In the genomic region with DNA sequence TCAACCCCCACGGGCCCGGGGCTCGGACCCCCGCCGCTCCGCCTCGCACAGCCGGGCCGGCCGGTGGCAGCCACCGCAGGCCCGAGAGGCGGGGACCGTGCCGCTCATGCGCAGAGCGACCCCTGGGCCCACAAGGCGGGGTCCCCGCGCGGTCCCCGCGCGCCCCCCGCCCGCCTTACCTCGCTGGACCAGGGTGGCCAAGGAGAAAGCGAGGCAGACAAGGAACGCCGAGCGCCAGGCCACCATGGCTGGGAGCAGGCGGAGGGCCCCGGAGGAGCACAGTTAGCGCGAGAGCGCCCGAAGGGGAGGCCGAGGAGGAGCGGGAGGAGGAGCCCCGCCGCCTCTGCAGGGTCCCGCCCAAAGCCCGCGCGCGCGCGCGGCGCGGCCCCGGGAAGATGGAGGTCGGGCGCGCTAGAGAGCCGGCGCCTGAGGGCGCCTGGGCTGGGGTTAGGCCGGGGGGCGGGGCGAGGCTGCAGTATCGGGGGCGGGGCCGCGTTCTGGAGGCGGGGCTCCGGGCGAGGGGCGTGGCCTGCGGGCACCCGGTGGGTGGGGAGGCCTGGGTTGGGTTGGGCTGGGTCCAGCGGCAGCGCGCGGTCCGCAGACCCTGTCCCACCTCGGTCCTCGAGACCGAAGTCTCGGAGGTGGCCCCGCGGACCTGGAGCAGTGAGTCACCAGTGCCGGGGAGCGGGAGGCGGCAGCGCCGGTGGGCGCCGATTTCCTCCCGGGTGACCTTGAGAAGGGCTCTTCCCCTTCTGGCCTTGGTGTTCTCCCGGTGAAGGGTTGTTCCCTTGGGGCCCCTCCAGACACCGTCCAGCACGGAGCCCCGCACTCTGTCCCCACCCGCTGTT, we compare ENCODE assay signal across 8 cellular contexts. TPM values are rescaled to one million over a fixed set of nuclear protein-coding genes. Genes with fewer than 3 reads are reported as not detected.
DNase-seq lines count a peak whose midpoint lies in the region; ATAC-seq and TF ChIP-seq lines count a peak whose summit lies in the region.

A gene with protein sequence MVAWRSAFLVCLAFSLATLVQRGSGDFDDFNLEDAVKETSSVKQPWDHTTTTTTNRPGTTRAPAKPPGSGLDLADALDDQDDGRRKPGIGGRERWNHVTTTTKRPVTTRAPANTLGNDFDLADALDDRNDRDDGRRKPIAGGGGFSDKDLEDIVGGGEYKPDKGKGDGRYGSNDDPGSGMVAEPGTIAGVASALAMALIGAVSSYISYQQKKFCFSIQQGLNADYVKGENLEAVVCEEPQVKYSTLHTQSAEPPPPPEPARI (minus strand): TSS at position 326 of the 848 bp plus-strand sequence. CDS start 80 bp downstream, at position 246.

- TF ChIP-seq POLR2A in GM15510 (IDR thresholded peaks at IDR 0.05; ENCODE audit: borderline replicate concordance, extremely low read depth, insufficient read length) (peak; percentile 62), prostate gland (IDR thresholded peaks at IDR 0.05) (peak; percentile 23)

- H3K4me1 ChIP-seq in left ventricle myocardium inferior (peaks cover 10% of the 10 kb centered on the region), prostate gland (replicated peaks) (no peaks in the 10 kb centered on the region), upper lobe of right lung (no peaks in the 10 kb centered on the region)

- peak within 1 kb of the TSS; percentile 85 for H3K27ac ChIP-seq in left ventricle myocardium inferior (replicated peaks)
- H3K27ac ChIP-seq in prostate gland: peak within 1 kb of the TSS; percentile 66 to 75
- peak within 1 kb of the TSS; percentile 68 for H3K27ac ChIP-seq in upper lobe of right lung

- no peak for TF ChIP-seq CTCF in left ventricle myocardium inferior (IDR thresholded peaks at IDR 0.05; ENCODE audit: borderline replicate concordance)
- TF ChIP-seq CTCF in prostate gland (IDR thresholded peaks at IDR 0.05): no peak
- no peak for TF ChIP-seq CTCF in upper lobe of right lung (IDR thresholded peaks at IDR 0.05)

- intact Hi-C loops in left ventricle myocardium inferior (cut with micrococcal nuclease) (no loop called here), prostate gland (cut with DNase I) (no loop called here), upper lobe of right lung (cut with DNase I) (no loop called here)

- no peaks in the 10 kb centered on the region for H3K9me3 ChIP-seq in left ventricle myocardium inferior (replicated peaks)
- H3K9me3 ChIP-seq in prostate gland: no peaks in the 10 kb centered on the region
- H3K9me3 ChIP-seq in upper lobe of right lung: no peaks in the 10 kb centered on the region

- H3K4me3 ChIP-seq in left ventricle myocardium inferior (peak within 1 kb of the TSS; percentile 74), prostate gland (peak within 1 kb of the TSS; percentile 44 to 52), upper lobe of right lung (peak within 1 kb of the TSS; percentile 63)

- H3K27me3 ChIP-seq in left ventricle myocardium inferior (ENCODE audit: low read depth): no peaks in the 10 kb centered on the region
- no peaks in the 10 kb centered on the region for H3K27me3 ChIP-seq in prostate gland (replicated peaks; ENCODE audit: insufficient read depth)
- H3K27me3 ChIP-seq in upper lobe of right lung: no peaks in the 10 kb centered on the region

- peak; percentile 52 for DNase-seq in NCI-H146 treated with DMSO at 0.1 percent for 48 hours (lab: John Stamatoyannopoulos, UW; ENCODE audit: unreplicated experiment)
- peak; percentile 75 to 92 (median 86) for DNase-seq in T-helper 2 cell
- peak in 55 of 56 donors; percentile 19 to 88 (median 71) for DNase-seq in amygdala (lab: John Stamatoyannopoulos, UW)
- peak; percentile 90 for DNase-seq in left ventricle myocardium inferior
- peak; percentile 82 for DNase-seq in prostate gland (ENCODE audit: low spot score)
- peak; percentile 94 for DNase-seq in upper lobe of right lung

- no peaks in the 10 kb centered on the region for H3K36me3 ChIP-seq in left ventricle myocardium inferior
- no peaks in the 10 kb centered on the region for H3K36me3 ChIP-seq in prostate gland
- H3K36me3 ChIP-seq in upper lobe of right lung: no peaks in the 10 kb centered on the region

- 0% methylated on average over 1 of the region's 95 CpGs for WGBS in prostate gland

- ATAC-seq in HG02870 (IDR thresholded peaks at IDR 0.05; ENCODE audit: unreplicated experiment) (peak; percentile 71), upper lobe of right lung (peak; percentile 98)

RNA-seq across cellular contexts. Expression of the gene that starts here (rescaled TPM):
- total RNA-seq in left ventricle myocardium inferior (68.1 TPM), prostate gland (10 to 100 TPM; 32.6 to 53.3 TPM), upper lobe of right lung (38.4 TPM)

Comparison
In these comparisons a context has a peak if more than half of its experiments do, and no peak if none do; other contexts are left out.
1. Peak in every context shown above with its lines: DNase-seq, ATAC-seq, H3K4me3 ChIP-seq and H3K27ac ChIP-seq.